Comparison of ENCODE assay signal across 8 cellular contexts in genomic region chr17:59331129-59331928, GRCh38. TPM values are rescaled to one million over a fixed set of nuclear protein-coding genes. Genes with fewer than 3 reads are reported as not detected.
DNase-seq lines count a peak whose midpoint lies in the region; ATAC-seq and TF ChIP-seq lines count a peak whose summit lies in the region.

Gene YPEL2, plus strand, starts transcription at chr17:59331655. Its CDS starts 21,755 bp downstream, at chr17:59353410.

- peaks cover 3% of the 10 kb centered on the region for H3F3A ChIP-seq in smooth muscle cell (ENCODE audit: low read depth)

- H3K27me3 Mint-ChIP-seq in immature natural killer cell (ENCODE audit: low read depth in 3 of 3) = peaks cover 0 to 6% (median 2%) of the 10 kb centered on the region in 3 donors

- no peaks in the 10 kb centered on the region for H3K9me3 Mint-ChIP-seq in immature natural killer cell

- H3K9me3 ChIP-seq in smooth muscle cell (replicated peaks; ENCODE audit: low read depth) = no peaks in the 10 kb centered on the region

- in situ Hi-C loops in ACHN (cut with HindIII; ENCODE audit: low pct_ligation_motif_present, low pct_unique_long_range_greater_than_20kb, low sequenced_read_pairs) = loop anchor here (25.0 kb wide), 1 partner anchor 106 kb away; no protein-coding TSS in a partner anchor

- H4K20me1 ChIP-seq in smooth muscle cell (ENCODE audit: low read depth) = peaks cover 30% of the 10 kb centered on the region

- H3K27me3 ChIP-seq in smooth muscle cell (ENCODE audit: low read depth) = no peaks in the 10 kb centered on the region

- WGBS in smooth muscle cell (ENCODE audit: low lambda C conversion rate) = under 1% methylated on average over 61 of the region's 71 CpGs

- peak within 1 kb of the TSS; percentile 91 for H3K27ac ChIP-seq in caudate nucleus (ENCODE audit: low read depth, low read length)
- peak within 1 kb of the TSS; percentile 63 for H3K27ac ChIP-seq in smooth muscle cell (ENCODE audit: low read depth)

- H3K36me3 ChIP-seq in smooth muscle cell (ENCODE audit: low read depth) = no peaks in the 10 kb centered on the region

- H3K4me2 ChIP-seq in smooth muscle cell = peak within 1 kb of the TSS; percentile 98

- H3K79me2 ChIP-seq in smooth muscle cell (ENCODE audit: low read depth) = peaks cover 39% of the 10 kb centered on the region

- peaks cover 33 to 42% of the 10 kb centered on the region in 2 donors for H3K4me1 Mint-ChIP-seq in immature natural killer cell

- TF ChIP-seq CTCF in smooth muscle cell (IDR thresholded peaks at IDR 0.05; ENCODE audit: borderline replicate concordance, insufficient read depth, poor library complexity, severe bottlenecking) = no peak

- peak within 1 kb of the TSS; percentile 50 to 92 (median 80) for H3K27ac Mint-ChIP-seq in immature natural killer cell

- H3K4me3 ChIP-seq in smooth muscle cell = peak within 1 kb of the TSS; percentile 87

- no peaks in the 10 kb centered on the region for H3K36me3 Mint-ChIP-seq in immature natural killer cell

- DNase-seq in ACHN = peak; percentile 95
- DNase-seq in NCI-H345 treated with DMSO at 0.1 percent for 48 hours (lab: John Stamatoyannopoulos, UW; ENCODE audit: unreplicated experiment) = peak; percentile 77
- DNase-seq in activated CD4-positive, CD25-positive, alpha-beta regulatory T cell (lab: John Stamatoyannopoulos, UW) = peak; percentile 66 to 83 (median 75)
- peak; percentile 65 to 97 (median 93) for DNase-seq in caudate nucleus (lab: John Stamatoyannopoulos, UW)
- peak; percentile 89 to 90 (median 90) for DNase-seq in immature natural killer cell
- peak; percentile 67 for DNase-seq in smooth muscle cell (lab: John Stamatoyannopoulos, UW; ENCODE audit: unreplicated experiment)

- ATAC-seq in GM19023 (IDR thresholded peaks at IDR 0.05; ENCODE audit: unreplicated experiment) (peak; percentile 98), HG03196 (IDR thresholded peaks at IDR 0.05; ENCODE audit: unreplicated experiment) (peak; percentile 86)

- H3K4me1 ChIP-seq in smooth muscle cell (ENCODE audit: low read depth) = peaks cover 42% of the 10 kb centered on the region

- peak within 1 kb of the TSS; percentile 88 to 96 (median 93) for H3K4me3 Mint-ChIP-seq in immature natural killer cell

- H2AFZ ChIP-seq in smooth muscle cell (ENCODE audit: low read depth) = peak within 1 kb of the TSS; percentile 92

- peak within 1 kb of the TSS; percentile 80 for H3K9ac ChIP-seq in smooth muscle cell (ENCODE audit: low read depth)

RNA-seq across cellular contexts. Expression of gene YPEL2, which starts in this region (rescaled TPM):
- polyA plus RNA-seq in immature natural killer cell = 10 to 100 TPM in 2 of 3 donors, 1 to 10 TPM in 1; 5.6 to 13.0 (median 11.0) TPM
- 8.0 and 9.6 TPM in 2 replicates for total RNA-seq in smooth muscle cell
- 4.0 and 8.2 TPM in 2 replicates for polyA plus RNA-seq in smooth muscle cell

Comparison
In these comparisons a context has a peak if more than half of its experiments do, and no peak if none do; other contexts are left out.
1. Peak in every context shown above with its lines: DNase-seq, ATAC-seq, H3K4me3 ChIP-seq and H3K27ac ChIP-seq.